In the genomic region with DNA sequence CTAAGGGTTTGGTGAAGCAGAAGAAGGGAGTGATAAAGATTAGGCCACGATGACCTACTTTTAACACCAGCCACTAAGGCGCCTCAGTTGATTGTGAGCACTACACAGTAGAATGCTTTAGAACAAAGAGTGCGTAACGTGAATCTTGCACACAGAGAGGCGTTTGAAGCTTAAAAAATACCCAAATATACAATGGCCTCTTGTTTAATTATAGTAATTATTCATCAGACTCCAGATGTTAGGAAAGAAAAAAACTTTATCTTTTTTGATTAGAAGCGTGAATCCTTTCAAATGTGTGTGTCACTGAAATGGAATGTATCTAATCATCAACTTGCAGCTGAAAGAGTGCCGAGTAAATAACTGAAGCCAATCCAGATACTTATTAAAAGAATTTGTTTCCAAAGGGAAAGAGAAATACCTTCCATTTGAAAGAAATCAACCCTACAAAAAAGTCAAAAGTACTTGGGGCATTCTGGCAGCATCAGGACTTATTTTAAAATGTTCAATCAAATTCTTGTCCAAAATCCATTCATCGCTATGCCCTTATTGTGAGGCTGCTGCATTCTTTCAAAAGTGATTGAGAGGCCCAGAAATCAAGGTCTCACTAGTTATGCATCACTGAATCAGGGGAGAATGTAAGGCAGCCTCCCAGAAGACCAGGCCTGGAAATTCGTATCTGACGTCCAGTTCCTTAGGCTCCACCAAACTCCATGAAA, we compare ENCODE assay signal across 21 cellular contexts.
DNase-seq lines count a peak whose midpoint lies in the region; ATAC-seq and TF ChIP-seq lines count a peak whose summit lies in the region.
"Had no signal": no experiment of that assay in that cellular context is flagged by ENCODE, and none has a peak within 500 bp of the region (broad histone marks: within the 10 kb centered on the region; RNA-seq: fewer than 3 reads in every experiment).

No MANE protein-coding gene starts in this region.

- H3K36me3 ChIP-seq in mesendoderm (ENCODE audit: control insufficient read depth, insufficient read depth, low read length), result no peaks in the 10 kb centered on the region
- no peaks in the 10 kb centered on the region for H3K36me3 ChIP-seq in CD8-positive, alpha-beta memory T cell (ENCODE audit: insufficient read depth, low read length)
- H3K36me3 ChIP-seq: WERI-Rb-1 had no signal

- no peaks in the 10 kb centered on the region for H3K4me1 Mint-ChIP-seq in CD8-positive, alpha-beta memory T cell
- H3K4me1 Mint-ChIP-seq: stimulated activated naive CD8-positive, alpha-beta T cell treated with anti-CD3 and anti-CD28 coated beads, Interleukin-15, amount 100 ng/mL, for 72 hours had no signal

- peaks cover 3 to 10% (median 8%) of the 10 kb centered on the region in 5 donors for H3K9me3 Mint-ChIP-seq in CD8-positive, alpha-beta memory T cell

- no peak overlapping the region for H3K23ac ChIP-seq in mesendoderm (ENCODE audit: low read length)

- no peak overlapping the region for H3K27ac Mint-ChIP-seq in CD8-positive, alpha-beta memory T cell
- H3K27ac Mint-ChIP-seq: activated naive CD8-positive, alpha-beta T cell; stimulated activated naive CD8-positive, alpha-beta T cell treated with anti-CD3 and anti-CD28 coated beads, Interleukin-15, amount 100 ng/mL, for 72 hours had no signal

- no peak overlapping the region for H3K4me3 Mint-ChIP-seq in CD8-positive, alpha-beta memory T cell
- H3K4me3 Mint-ChIP-seq: activated naive CD8-positive, alpha-beta T cell; stimulated activated naive CD8-positive, alpha-beta T cell treated with anti-CD3 and anti-CD28 coated beads, Interleukin-15, amount 100 ng/mL, for 72 hours had no signal

- peak; percentile 57 for ATAC-seq in foreskin keratinocyte
- ATAC-seq: PC-3; stimulated activated naive CD8-positive, alpha-beta T cell treated with anti-CD3 and anti-CD28 coated beads, Interleukin-15, amount 100 ng/mL, for 72 hours had no signal

- H3K27ac ChIP-seq in angular gyrus (ENCODE audit: low read depth, low read length), result peak overlapping the region; percentile 6
- no peak overlapping the region for H3K27ac ChIP-seq in foreskin keratinocyte
- H3K27ac ChIP-seq in mesendoderm (ENCODE audit: low read depth, low read length), result no peak overlapping the region
- H3K27ac ChIP-seq in CD8-positive, alpha-beta memory T cell (ENCODE audit: low read depth, low read length), result no peak overlapping the region
- H3K27ac ChIP-seq: coronary artery, WERI-Rb-1 had no signal

- H2AK5ac ChIP-seq in mesendoderm (ENCODE audit: low read length), result no peak overlapping the region

- H3K18ac ChIP-seq in mesendoderm (ENCODE audit: low read length), result no peak overlapping the region

- H3K27me3 ChIP-seq in foreskin keratinocyte, result no peaks in the 10 kb centered on the region
- H3K27me3 ChIP-seq in mesendoderm (ENCODE audit: insufficient read depth, low read length, poor library complexity), result no peaks in the 10 kb centered on the region
- H3K27me3 ChIP-seq in CD8-positive, alpha-beta memory T cell (ENCODE audit: insufficient read depth, low read length, poor library complexity, severe bottlenecking), result no peaks in the 10 kb centered on the region

- no peak for TF ChIP-seq CTCF in foreskin keratinocyte (conservative IDR thresholded peaks at IDR 0.05)

- no peaks in the 10 kb centered on the region for H3K9me3 ChIP-seq in CD8-positive, alpha-beta memory T cell (ENCODE audit: low read length)

- no peak overlapping the region for H3K4me3 ChIP-seq in mesendoderm (ENCODE audit: low read length)
- no peak overlapping the region for H3K4me3 ChIP-seq in CD8-positive, alpha-beta memory T cell (ENCODE audit: low read length)
- H3K4me3 ChIP-seq: coronary artery had no signal

- no peak overlapping the region for H3K9ac ChIP-seq in mesendoderm (ENCODE audit: low read length)

- H2BK15ac ChIP-seq in mesendoderm (replicated peaks; ENCODE audit: low read depth), result no peak overlapping the region

- no peak overlapping the region for H4K8ac ChIP-seq in mesendoderm (ENCODE audit: low read depth, low read length)

- POLR2A ChIA-PET in CD8-positive, alpha-beta memory T cell (lab: Charles Lee), result no interaction called here

- no peaks in the 10 kb centered on the region for H3K79me1 ChIP-seq in mesendoderm (ENCODE audit: low read length)

- no peaks in the 10 kb centered on the region for H3K79me2 ChIP-seq in mesendoderm (ENCODE audit: control insufficient read depth, insufficient read depth, low read length)

- no peak overlapping the region for H3K56ac ChIP-seq in mesendoderm (ENCODE audit: low read length)

- no CpG with 5 or more reads among the region's 10 CpGs for WGBS in mesendoderm (ENCODE audit: extremely low coverage, insufficient coverage, low lambda C conversion rate)

- no peaks in the 10 kb centered on the region for H3K27me3 Mint-ChIP-seq in CD8-positive, alpha-beta memory T cell
- H3K27me3 Mint-ChIP-seq: activated naive CD8-positive, alpha-beta T cell; stimulated activated naive CD8-positive, alpha-beta T cell treated with anti-CD3 and anti-CD28 coated beads, Interleukin-15, amount 100 ng/mL, for 72 hours had no signal

- CTCF ChIA-PET in CD8-positive, alpha-beta memory T cell (lab: Charles Lee), result no interaction called here

- H3K4ac ChIP-seq in mesendoderm (ENCODE audit: low read depth, low read length), result no peak overlapping the region

- H2BK120ac ChIP-seq in mesendoderm (ENCODE audit: low read depth, low read length), result no peak overlapping the region

- no peak overlapping the region for H2BK5ac ChIP-seq in mesendoderm (ENCODE audit: low read length)

- DNase-seq in A172 (ENCODE audit: low spot score) (peak; percentile 29), foreskin keratinocyte (peak; percentile 43 to 45), mesendoderm (peak; percentile 24), NOMO-1 (lab: John Stamatoyannopoulos, UW; ENCODE audit: unreplicated experiment in 2 of 2) (no peak), GM19238 (ENCODE audit: insufficient read length, low spot score) (no peak)
- no peak for DNase-seq in CD8-positive, alpha-beta memory T cell
- DNase-seq in activated naive CD4-positive, alpha-beta T cell (lab: John Stamatoyannopoulos, UW), result no peak
- DNase-seq: 8988T; activated CD8-positive, alpha-beta memory T cell treated with anti-CD3 and anti-CD28 coated beads, Interleukin-2, amount 50 U/mL, for 4 hours; GF-D8; GOT3; KBM-7; naive B cell; NCI-H1417; NCI-H510A treated with DMSO at 0.1 percent for 48 hours; PC-3; stimulated activated naive CD8-positive, alpha-beta T cell treated with anti-CD3 and anti-CD28 coated beads, Interleukin-15, amount 100 ng/mL, for 72 hours; WERI-Rb-1 had no signal

- no peak overlapping the region for H3K4me2 ChIP-seq in mesendoderm (ENCODE audit: low read length)

- no peak overlapping the region for H4K5ac ChIP-seq in mesendoderm (ENCODE audit: low read length)

- H3K36me3 Mint-ChIP-seq in CD8-positive, alpha-beta memory T cell, result no peaks in the 10 kb centered on the region
- H3K36me3 Mint-ChIP-seq: activated naive CD8-positive, alpha-beta T cell had no signal

- H3K4me1 ChIP-seq in foreskin keratinocyte (peaks cover 13% of the 10 kb centered on the region), mesendoderm (ENCODE audit: control insufficient read depth, low read depth, low read length) (no peaks in the 10 kb centered on the region)
- no peaks in the 10 kb centered on the region for H3K4me1 ChIP-seq in CD8-positive, alpha-beta memory T cell (ENCODE audit: insufficient read depth, low read length)

Comparison
In these comparisons a context has a peak if more than half of its experiments do, and no peak if none do; other contexts are left out.
1. DNase-seq: peak in A172 (single experiment), foreskin keratinocyte (2 of 2) and mesendoderm (single experiment); none in NOMO-1 (0 of 2), CD8-positive, alpha-beta memory T cell (0 of 5), activated naive CD4-positive, alpha-beta T cell (0 of 4) and GM19238 (single experiment).